7 cellular contexts compared by ENCODE assay signal in genomic region chr16:69566437-69567030, GRCh38. TPM values are rescaled to one million over a fixed set of nuclear protein-coding genes. Genes with fewer than 3 reads are reported as not detected.
DNase-seq lines count a peak whose midpoint lies in the region; TF ChIP-seq lines count a peak whose summit lies in the region.

No MANE protein-coding gene starts in this region.

- H3K27ac ChIP-seq in adipose tissue (ENCODE audit: low read depth, low read length) (peak overlapping the region; percentile 82), ovary (peak overlapping the region; percentile 96 to 100)

- peak overlapping the region; percentile 77 for H3K4me3 ChIP-seq in GM12865 (ENCODE audit: low read depth, low read length)
- peak overlapping the region; percentile 94 for H3K4me3 ChIP-seq in HFF-Myc (replicated peaks; ENCODE audit: low read depth, low read length)
- H3K4me3 ChIP-seq in ovary = peak overlapping the region; percentile 96

- intact Hi-C loops in cardiac septum (cut with DNase I) (loop anchor here (5.0 kb wide), 1 partner anchor 169 kb away; no protein-coding TSS in a partner anchor), ovary (cut with DNase I) (loop anchor here in 1 of 4 donors (10.0 kb wide), 2 partner anchors 172 to 188 kb away; partner anchors contain the start of gene NOB1)

- H3K4me1 ChIP-seq in ovary (ENCODE audit: insufficient read depth) = peaks cover 6% of the 10 kb centered on the region

- no peak for TF ChIP-seq EP300 in ovary (IDR thresholded peaks at IDR 0.05)

- no peaks in the 10 kb centered on the region for H3K9me3 ChIP-seq in ovary

- WGBS in adipose tissue, 3 donors = 0 to 1% (median 0%) methylated on average over 38 to 60 of the region's 60 CpGs
- 0% methylated on average over 33 to 60 of the region's 60 CpGs for WGBS in ovary, 3 donors

- peak; percentile 66 for DNase-seq in GM12865 (ENCODE audit: low read depth)
- no peak for DNase-seq in HFF-Myc (ENCODE audit: extremely low read depth, low read depth)
- DNase-seq in NCI-H526 treated with DMSO at 0.1 percent for 48 hours (lab: John Stamatoyannopoulos, UW) = peak; percentile 43
- DNase-seq in cardiac septum (ENCODE audit: low spot score) = peak; percentile 81
- DNase-seq in ovary = peak; percentile 59 to 74 (median 69)
- no peak for DNase-seq in COR-L47 (lab: John Stamatoyannopoulos, UW)

- no peak for TF ChIP-seq POLR2A in ovary (IDR thresholded peaks at IDR 0.05)

- TF ChIP-seq CTCF in GM12865 (IDR thresholded peaks at IDR 0.05; ENCODE audit: insufficient read depth, low read depth, low read length, missing control alignments) (no peak), HFF-Myc (IDR thresholded peaks at IDR 0.05; ENCODE audit: low read depth, low read length, missing control alignments) (no peak), ovary (IDR thresholded peaks at IDR 0.05) (no peak)

- H3K27me3 ChIP-seq in ovary = no peaks in the 10 kb centered on the region

- no peaks in the 10 kb centered on the region for H3K36me3 ChIP-seq in ovary

RNA-seq across cellular contexts. Expression of gene NFAT5, which starts 0.8 kb away (rescaled TPM):
- polyA plus RNA-seq in adipose tissue (1 to 10 TPM; 1.8 to 5.8 (median 4.9) TPM), ovary (10 to 100 TPM in 1 of 2 donors, 1 to 10 TPM in 1; 8.2 to 23.7 TPM)
- total RNA-seq in cardiac septum (28.5 TPM), ovary (10 to 100 TPM; 33.5 to 47.9 (median 38.1) TPM)

Comparison
In these comparisons a context has a peak if more than half of its experiments do, and no peak if none do; other contexts are left out.
1. DNase-seq: peak in GM12865 (single experiment), NCI-H526 treated with DMSO at 0.1 percent for 48 hours (single experiment), cardiac septum (single experiment) and ovary (5 of 5); none in HFF-Myc (single experiment) and COR-L47 (single experiment).
2. Peak in every context shown above with its lines, with median percentiles within 50 percentile points of each other: H3K4me3 ChIP-seq.